Comparison of ENCODE assay signal across 9 cellular contexts in genomic region chr10:103679096-103679790, GRCh38.
DNase-seq lines count a peak whose midpoint lies in the region; ATAC-seq and TF ChIP-seq lines count a peak whose summit lies in the region.
"Had no signal": no experiment of that assay in that cellular context is flagged by ENCODE, and none has a peak within 500 bp of the region (broad histone marks: within the 10 kb centered on the region; RNA-seq: fewer than 3 reads in every experiment).

No MANE protein-coding gene starts in this region.

- no peaks in the 10 kb centered on the region for H3K27me3 ChIP-seq in CD8-positive, alpha-beta T cell (ENCODE audit: insufficient read depth, low read length)
- H3K27me3 ChIP-seq in gastroesophageal sphincter (no peaks in the 10 kb centered on the region), BE2C (no peaks in the 10 kb centered on the region)
- H3K27me3 ChIP-seq: MG63 had no signal

- ATAC-seq in CD8-positive, alpha-beta T cell = no peak
- peak; percentile 76 for ATAC-seq in GM19463 (IDR thresholded peaks at IDR 0.05; ENCODE audit: unreplicated experiment)
- ATAC-seq in HG03354 (IDR thresholded peaks at IDR 0.05; ENCODE audit: poor library complexity, severe bottlenecking, unreplicated experiment) = peak; percentile 78
- no peak for ATAC-seq in gastroesophageal sphincter

- no TSS peak for BruUV-seq in MCF 10A (replicated peaks; lab: Mats Ljungman, UMichigan)

- POLR2A ChIA-PET in CD8-positive, alpha-beta T cell (lab: Charles Lee) = interaction anchor here (0.6 to 2.4 kb wide), 5 partner anchors 10 to 291 kb away, joined by 3 to 12 read pairs (median 4); no protein-coding TSS in a partner anchor
- POLR2A ChIA-PET in MCF 10A (lab: Yijun Ruan, JAX) = interaction anchor here (1.1 kb wide), 1 partner anchor 12 kb away, joined by 4 read pairs; no protein-coding TSS in a partner anchor

- TF ChIP-seq POLR2A in gastroesophageal sphincter (IDR thresholded peaks at IDR 0.05) = no peak

- no CpG with 5 or more reads among the region's 4 CpGs for WGBS in gastroesophageal sphincter (ENCODE audit: low coverage in 1 of 2), 2 donors

- intact Hi-C loops in CD8-positive, alpha-beta T cell (cut with DNase I, micrococcal nuclease) = no loop called here
- intact Hi-C loops in MCF 10A (cut with micrococcal nuclease) = no loop called here

- H3K4me1 Mint-ChIP-seq in CD8-positive, alpha-beta T cell (ENCODE audit: low read depth) = peaks cover 20% of the 10 kb centered on the region
- H3K4me1 Mint-ChIP-seq in MCF 10A (ENCODE audit: insufficient read depth, unreplicated experiment) = peaks cover 13% of the 10 kb centered on the region

- peak overlapping the region; percentile 45 for H3K27ac ChIP-seq in CD8-positive, alpha-beta T cell (ENCODE audit: low read depth, low read length)
- H3K27ac ChIP-seq in gastroesophageal sphincter = peak overlapping the region in 3 of 4 donors; percentile 72 to 82 (median 81)

- CTCF ChIA-PET in CD8-positive, alpha-beta T cell (lab: Charles Lee) = interaction anchor here (0.9 to 3.0 kb wide), 2 partner anchors 33 to 74 kb away, joined by 3 to 11 read pairs; no protein-coding TSS in a partner anchor
- CTCF ChIA-PET in MCF 10A (lab: Yijun Ruan, JAX) = interaction anchor here (0.8 to 1.2 kb wide), 3 partner anchors 10 to 179 kb away, joined by 3 to 4 read pairs (median 3); no protein-coding TSS in a partner anchor

- H3K27ac Mint-ChIP-seq in CD8-positive, alpha-beta T cell = peak overlapping the region; percentile 94
- no peak overlapping the region for H3K27ac Mint-ChIP-seq in MCF 10A (ENCODE audit: low read depth, unreplicated experiment)

- no peaks in the 10 kb centered on the region for H3K9me3 ChIP-seq in CD8-positive, alpha-beta T cell (ENCODE audit: low read length)
- H3K9me3 ChIP-seq in gastroesophageal sphincter = no peaks in the 10 kb centered on the region
- no peaks in the 10 kb centered on the region for H3K9me3 ChIP-seq in BE2C
- H3K9me3 ChIP-seq: MG63 had no signal

- no peaks in the 10 kb centered on the region for H3K9me3 Mint-ChIP-seq in CD8-positive, alpha-beta T cell
- no peaks in the 10 kb centered on the region for H3K9me3 Mint-ChIP-seq in MCF 10A (ENCODE audit: unreplicated experiment)

- no peaks in the 10 kb centered on the region for H3K36me3 Mint-ChIP-seq in CD8-positive, alpha-beta T cell
- no peaks in the 10 kb centered on the region for H3K36me3 Mint-ChIP-seq in MCF 10A (ENCODE audit: insufficient read depth, unreplicated experiment)

- peaks cover 26% of the 10 kb centered on the region for H3K4me1 ChIP-seq in CD8-positive, alpha-beta T cell (ENCODE audit: insufficient read depth, low read length)
- H3K4me1 ChIP-seq in gastroesophageal sphincter (peaks cover 0 to 57% (median 16%) of the 10 kb centered on the region in 3 donors), BE2C (peaks cover 10% of the 10 kb centered on the region)

- no peaks in the 10 kb centered on the region for H3K27me3 Mint-ChIP-seq in CD8-positive, alpha-beta T cell (ENCODE audit: low read depth)
- no peaks in the 10 kb centered on the region for H3K27me3 Mint-ChIP-seq in MCF 10A (ENCODE audit: insufficient read depth, unreplicated experiment)

- TF ChIP-seq CTCF in CD8-positive, alpha-beta T cell (IDR thresholded peaks at IDR 0.05) = no peak
- TF ChIP-seq CTCF in gastroesophageal sphincter (IDR thresholded peaks at IDR 0.05) (no peak), BE2C (IDR thresholded peaks at IDR 0.05; ENCODE audit: low read depth, low read length) (no peak), MCF 10A (IDR thresholded peaks at IDR 0.05; ENCODE audit: unreplicated experiment) (no peak)

- H3K36me3 ChIP-seq in CD8-positive, alpha-beta T cell (ENCODE audit: insufficient read depth, low read length) = no peaks in the 10 kb centered on the region
- H3K36me3 ChIP-seq in gastroesophageal sphincter (no peaks in the 10 kb centered on the region), BE2C (no peaks in the 10 kb centered on the region)
- H3K36me3 ChIP-seq: MG63 had no signal

- DNase-seq in CD8-positive, alpha-beta T cell = no peak
- DNase-seq in BE2C = no peak
- DNase-seq in stimulated activated CD4-positive, alpha-beta T cell treated with anti-CD3 and anti-CD28 coated beads, Interleukin-15, amount 100 ng/mL, for 24 hours = no peak
- DNase-seq in MV-4-11 (lab: John Stamatoyannopoulos, UW) = no peak
- DNase-seq in MCF 10A (ENCODE audit: unreplicated experiment) = no peak
- DNase-seq: MG63 had no signal

- TF ChIP-seq EP300 in gastroesophageal sphincter (IDR thresholded peaks at IDR 0.05) = no peak

- H3K4me3 ChIP-seq in CD8-positive, alpha-beta T cell (ENCODE audit: low read depth, low read length) = no peak overlapping the region
- no peak overlapping the region for H3K4me3 ChIP-seq in gastroesophageal sphincter
- no peak overlapping the region for H3K4me3 ChIP-seq in BE2C (ENCODE audit: low read depth, low read length)
- H3K4me3 ChIP-seq: MG63 had no signal

- H3K4me3 Mint-ChIP-seq in CD8-positive, alpha-beta T cell = no peak overlapping the region
- no peak overlapping the region for H3K4me3 Mint-ChIP-seq in MCF 10A (ENCODE audit: unreplicated experiment)

Comparison
In these comparisons a context has a peak if more than half of its experiments do, and no peak if none do; other contexts are left out.
1. ATAC-seq: peak in GM19463 (single experiment) and HG03354 (single experiment); none in CD8-positive, alpha-beta T cell (single experiment) and gastroesophageal sphincter (single experiment).